In genomic region chr14:61749264-61749663, GRCh38 we compare ENCODE assay signal across 1 cellular context.
A peak's percentile ranks its signal among the peaks of the same experiment; 100 is the strongest.
TF ChIP-seq lines count a peak whose summit lies in the region.

No MANE protein-coding gene starts in this region.

TF ChIP-seq in GM12878, 131 proteins besides CTCF, POLR2A, EP300 and RAD21:
- no peak for TF ChIP-seq ZNF622 (IDR thresholded peaks at IDR 0.05)
- TF ChIP-seq YBX1 (IDR thresholded peaks at IDR 0.05) = no peak
- no peak for TF ChIP-seq IKZF1 (conservative IDR thresholded peaks at IDR 0.05)
- TF ChIP-seq HSF1 (IDR thresholded peaks at IDR 0.05; ENCODE audit: low read depth, low read length) = no peak
- TF ChIP-seq BMI1 (IDR thresholded peaks at IDR 0.05; ENCODE audit: borderline replicate concordance) = no peak
- TF ChIP-seq POLR2AphosphoS5 (IDR thresholded peaks at IDR 0.05; ENCODE audit: low read length) = peak; percentile 42; the same call in 1 of the 2 replicates
- 0 out of 2 replicates have a peak, but pooled peaks have one; percentile 52 for TF ChIP-seq MLLT1 (IDR thresholded peaks at IDR 0.05)
- TF ChIP-seq MXI1 (IDR thresholded peaks at IDR 0.05; ENCODE audit: low read depth, low read length) = no peak
